Comparison of ENCODE assay signal across 1 cellular context in genomic region chr7:152243464-152243863, GRCh38.
DNase-seq lines count a peak whose midpoint lies in the region.
"Not testable (repeated sequence)": the region's sequence is repeated elsewhere in the genome, so short reads cannot be mapped to it uniquely, and the experiment has no call there.

No MANE protein-coding gene starts in this region.

- not testable (repeated sequence) for H4K91ac ChIP-seq in trophoblast cell (ENCODE audit: low read depth, low read length)

- not testable (repeated sequence) for H4K8ac ChIP-seq in trophoblast cell (ENCODE audit: low read depth, low read length)

- not testable (repeated sequence) for H3K4ac ChIP-seq in trophoblast cell (ENCODE audit: low read depth, low read length)

- H3K27ac ChIP-seq in trophoblast cell (ENCODE audit: low read depth, low read length): not testable (repeated sequence)

- H2BK120ac ChIP-seq in trophoblast cell (ENCODE audit: insufficient read depth, low read length, poor library complexity): not testable (repeated sequence)

- H3K18ac ChIP-seq in trophoblast cell (ENCODE audit: low read length): not testable (repeated sequence)

- H4K12ac ChIP-seq in trophoblast cell (ENCODE audit: low read depth, low read length): not testable (repeated sequence)

- peak overlapping the region; percentile 40 for H2BK12ac ChIP-seq in trophoblast cell (ENCODE audit: low read length)

- DNase-seq in trophoblast cell: peak; percentile 76 to 83

- not testable (repeated sequence) for H2BK5ac ChIP-seq in trophoblast cell (ENCODE audit: low read depth, low read length, poor library complexity)

- no CpG with 5 or more reads among the region's 11 CpGs for WGBS in trophoblast cell (ENCODE audit: extremely low coverage, insufficient coverage, insufficient read length)

- not testable (repeated sequence) for H3K36me3 ChIP-seq in trophoblast cell (ENCODE audit: control insufficient read depth in 1 of 2, insufficient read depth in 2 of 2, low read length in 2 of 2)

- H3K79me1 ChIP-seq in trophoblast cell (ENCODE audit: low read length): not testable (repeated sequence)

- H3K23ac ChIP-seq in trophoblast cell (ENCODE audit: low read length): not testable (repeated sequence)

- not testable (repeated sequence) for H3K79me2 ChIP-seq in trophoblast cell (ENCODE audit: control insufficient read depth, insufficient read depth, low read length, poor library complexity)

- not testable (repeated sequence) for H3K9me3 ChIP-seq in trophoblast cell (ENCODE audit: insufficient read depth, low read depth, low read length)

- not testable (repeated sequence) for H3K4me2 ChIP-seq in trophoblast cell (ENCODE audit: low read length)

- not testable (repeated sequence) for H2AFZ ChIP-seq in trophoblast cell (ENCODE audit: insufficient read depth, low read length, poor library complexity)

- not testable (repeated sequence) for H2AK5ac ChIP-seq in trophoblast cell (ENCODE audit: low read length)

- not testable (repeated sequence) for H3K4me1 ChIP-seq in trophoblast cell (ENCODE audit: control insufficient read depth in 1 of 2, insufficient read depth in 2 of 2, low read length in 2 of 2)

- H3K9ac ChIP-seq in trophoblast cell (ENCODE audit: low read length): not testable (repeated sequence)

- H3K4me3 ChIP-seq in trophoblast cell (ENCODE audit: low read depth, low read length): not testable (repeated sequence)

- H3K14ac ChIP-seq in trophoblast cell (ENCODE audit: low read length): not testable (repeated sequence)

- not testable (repeated sequence) for H3K27me3 ChIP-seq in trophoblast cell (ENCODE audit: insufficient read depth, low read length)
